2 cellular contexts compared by ENCODE assay signal in genomic region chr7:142327555-142327954, GRCh38.
TF ChIP-seq lines count a peak whose summit lies in the region.

No MANE protein-coding gene starts in this region.

TF ChIP-seq in H1, 55 proteins besides CTCF, POLR2A, EP300 and RAD21:
- TF ChIP-seq BCL11A (IDR thresholded peaks at IDR 0.05; ENCODE audit: low read depth in 2 of 2, low read length in 2 of 2), result no peak
- TF ChIP-seq SP2 (IDR thresholded peaks at IDR 0.05; ENCODE audit: low read length), result no peak
- no peak for TF ChIP-seq CREB1 (IDR thresholded peaks at IDR 0.05)
- no peak for TF ChIP-seq MAFK (IDR thresholded peaks at IDR 0.05; ENCODE audit: low read depth, low read length)

TF ChIP-seq in HEK293T, 16 proteins besides CTCF, POLR2A, EP300 and RAD21:
- TF ChIP-seq L3MBTL2 (conservative IDR thresholded peaks at IDR 0.05) (no peak), PKNOX1 (IDR thresholded peaks at IDR 0.05) (no peak), FOXA1 (IDR thresholded peaks at IDR 0.05) (no peak), HDGF (IDR thresholded peaks at IDR 0.05; ENCODE audit: borderline replicate concordance) (no peak), ZNF384 (IDR thresholded peaks at IDR 0.05) (no peak), ARNT (IDR thresholded peaks at IDR 0.05) (no peak), BHLHE40 (IDR thresholded peaks at IDR 0.05; ENCODE audit: borderline replicate concordance) (no peak), CTBP1 (IDR thresholded peaks at IDR 0.05; ENCODE audit: borderline replicate concordance) (no peak), ELF4 (IDR thresholded peaks at IDR 0.05) (no peak), SUZ12 (IDR thresholded peaks at IDR 0.05) (no peak), TARDBP (IDR thresholded peaks at IDR 0.05) (no peak), SP1 (IDR thresholded peaks at IDR 0.05) (no peak)
